ENCODE assay signal across 8 cellular contexts in genomic region chr9:128341435-128341849, GRCh38. TPM values are rescaled to one million over a fixed set of nuclear protein-coding genes. Genes with fewer than 3 reads are reported as not detected.
DNase-seq lines count a peak whose midpoint lies in the region; ATAC-seq and TF ChIP-seq lines count a peak whose summit lies in the region.

No MANE protein-coding gene starts in this region.

- H3K36me3 ChIP-seq in iPS-15b (ENCODE audit: control insufficient read depth, insufficient read depth, low read length): peaks cover 8% of the 10 kb centered on the region

- ATAC-seq in Right ventricle myocardium inferior: peak; percentile 68

- DNase-seq in Right ventricle myocardium inferior (ENCODE audit: missing footprints) (peak; percentile 67), cardiac septum (ENCODE audit: low spot score) (no peak), NCI-H128 (lab: John Stamatoyannopoulos, UW; ENCODE audit: unreplicated experiment) (peak; percentile 50), T-helper 9 cell (peak; percentile 46), astrocyte of the spinal cord (ENCODE audit: low read depth, low spot score) (peak; percentile 60), foreskin melanocyte (no peak)

- no peak overlapping the region for H3K9ac ChIP-seq in iPS-15b (ENCODE audit: low read depth, low read length)

- H3K9me3 ChIP-seq in iPS-15b (ENCODE audit: control insufficient read depth, insufficient read depth, low read length): no peaks in the 10 kb centered on the region

- in situ Hi-C loops in astrocyte of the spinal cord (cut with HindIII; ENCODE audit: low sequenced_read_pairs): no loop called here

- H3K4me1 ChIP-seq in iPS-15b (ENCODE audit: control insufficient read depth, insufficient read depth, low read length): no peaks in the 10 kb centered on the region

- H3K27me3 ChIP-seq in iPS-15b (ENCODE audit: control insufficient read depth, insufficient read depth, low read length): no peaks in the 10 kb centered on the region

- peak overlapping the region in 18 of 21 experiments; percentile 66 to 93 (median 86) for H3K27ac ChIP-seq in skin epidermis

- intact Hi-C loops in Right ventricle myocardium inferior (cut with DNase I): loop anchor here (1.0 kb wide), 1 partner anchor 46 kb away; no protein-coding TSS in a partner anchor
- intact Hi-C loops in cardiac septum (cut with DNase I): loop anchor here (1.0 to 5.0 kb wide), 2 partner anchors 46 to 149 kb away; partner anchors contain the start of gene CIZ1

- H3K4me3 ChIP-seq in astrocyte of the spinal cord (ENCODE audit: low read depth, low read length) (peak overlapping the region; percentile 69), iPS-15b (ENCODE audit: low read depth, low read length) (peak overlapping the region; percentile 61), skin epidermis (peak overlapping the region; percentile 55 to 92 (median 79))

- peak; percentile 75 for TF ChIP-seq CTCF in astrocyte of the spinal cord (IDR thresholded peaks at IDR 0.05; ENCODE audit: low read depth, low read length)

RNA-seq across cellular contexts. Expression of gene SLC27A4, which starts 1.1 kb away (rescaled TPM):
- total RNA-seq in Right ventricle myocardium inferior: 19.2 TPM
- 17.4 TPM for total RNA-seq in cardiac septum

RNA-seq across cellular contexts. Expression of gene COQ4, which starts 18.8 kb away (rescaled TPM):
- 29.1 TPM for total RNA-seq in Right ventricle myocardium inferior
- 25.9 TPM for total RNA-seq in cardiac septum

RNA-seq across cellular contexts. Expression of gene TRUB2, which starts 19.2 kb away (rescaled TPM):
- total RNA-seq in Right ventricle myocardium inferior (37.4 TPM), cardiac septum (30.7 TPM)

RNA-seq across cellular contexts. Expression of gene URM1, which starts 29.7 kb away (rescaled TPM):
- 52.9 TPM for total RNA-seq in Right ventricle myocardium inferior
- total RNA-seq in cardiac septum: 49.5 TPM

Comparison
In these comparisons a context has a peak if more than half of its experiments do, and no peak if none do; other contexts are left out.
1. DNase-seq: peak in Right ventricle myocardium inferior (single experiment), NCI-H128 (single experiment), T-helper 9 cell (single experiment) and astrocyte of the spinal cord (single experiment); none in cardiac septum (single experiment) and foreskin melanocyte (single experiment).
2. Peak in every context shown above with its lines, with median percentiles within 50 percentile points of each other: H3K4me3 ChIP-seq.